In the genomic region with DNA sequence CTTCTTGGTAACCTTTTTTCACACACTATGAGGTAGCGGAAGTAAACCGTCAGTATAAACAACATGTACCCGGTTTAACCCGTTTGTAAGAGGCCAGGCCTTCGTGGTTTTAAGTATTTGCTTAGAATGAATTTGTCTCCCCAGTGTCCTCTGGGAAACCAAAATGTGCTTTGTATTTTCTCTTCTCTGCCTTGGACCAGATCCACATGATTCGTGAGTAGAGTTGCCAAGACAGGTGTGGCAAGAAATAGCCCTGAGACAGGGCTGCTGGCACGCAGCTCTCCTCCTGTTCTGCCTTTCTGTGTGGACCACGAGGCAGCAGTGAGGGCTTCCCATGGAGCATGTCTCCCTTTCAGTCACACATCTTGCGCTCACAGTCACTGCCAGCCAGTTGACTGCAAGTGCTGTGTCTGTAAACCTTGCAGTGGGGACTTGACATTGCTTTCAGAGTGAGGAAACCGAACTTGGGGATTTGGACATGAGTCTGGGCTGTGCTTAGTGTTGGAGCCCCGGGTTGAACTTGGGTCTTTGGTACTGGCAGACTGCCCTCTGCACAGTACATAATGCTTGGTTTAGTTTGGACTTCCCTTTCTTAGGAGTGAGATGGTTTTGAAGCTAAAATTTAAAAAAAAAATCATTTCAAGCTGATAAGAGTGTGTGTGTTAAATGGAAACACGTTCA, we compare ENCODE assay signal across 14 cellular contexts. TPM values are rescaled to one million over a fixed set of nuclear protein-coding genes. Genes with fewer than 3 reads are reported as not detected.
DNase-seq lines count a peak whose midpoint lies in the region; ATAC-seq and TF ChIP-seq lines count a peak whose summit lies in the region.
"Had no signal": no experiment of that assay in that cellular context is flagged by ENCODE, and none has a peak within 500 bp of the region (broad histone marks: within the 10 kb centered on the region; RNA-seq: fewer than 3 reads in every experiment).

No MANE protein-coding gene starts in this region.

- H3K4me2 ChIP-seq in mammary epithelial cell (ENCODE audit: insufficient read depth, low read depth, low read length): peak overlapping the region; percentile 25
- H3K4me2 ChIP-seq: BLaER1 treated with 17β-estradiol and CSF1 and Interleukin-3, amounts not matched to agents 10 nM and 100 nM had no signal

- no peak overlapping the region for H3K9ac ChIP-seq in mammary epithelial cell (ENCODE audit: insufficient read depth, low read length)
- H3K9ac ChIP-seq: BLaER1 treated with 17β-estradiol and CSF1 and Interleukin-3, amounts not matched to agents 10 nM and 100 nM had no signal

- in situ Hi-C loops in mammary epithelial cell (cut with MboI; ENCODE audit: low sequenced_read_pairs in 2 of 2): no loop called here

- H3K27me3 ChIP-seq in mammary epithelial cell (ENCODE audit: insufficient read depth, low read length): no peaks in the 10 kb centered on the region
- H3K27me3 ChIP-seq in prostate gland (replicated peaks; ENCODE audit: insufficient read depth): no peaks in the 10 kb centered on the region
- H3K27me3 ChIP-seq: BLaER1 treated with 17β-estradiol and CSF1 and Interleukin-3, amounts not matched to agents 10 nM and 100 nM; heart left ventricle had no signal

- H3K79me2 ChIP-seq in mammary epithelial cell (ENCODE audit: insufficient read depth, low read length): peaks cover 15% of the 10 kb centered on the region

- H3K4me1 Mint-ChIP-seq in activated naive CD8-positive, alpha-beta T cell treated with anti-CD3 and anti-CD28 coated beads, Interleukin-2, amount 50 U/mL, for 24 hours: peaks cover 15% of the 10 kb centered on the region

- 33% methylated on average over 12 of the region's 12 CpGs for WGBS in mammary epithelial cell (ENCODE audit: low coverage, missing lambda C conversion rate)
- 44% methylated on average over 12 of the region's 12 CpGs for WGBS in prostate gland

- no peaks in the 10 kb centered on the region for H4K20me1 ChIP-seq in mammary epithelial cell (ENCODE audit: insufficient read depth, low read length)

- H3K4me3 Mint-ChIP-seq in activated naive CD8-positive, alpha-beta T cell treated with anti-CD3 and anti-CD28 coated beads, Interleukin-2, amount 50 U/mL, for 24 hours: no peak overlapping the region

- H3K27ac Mint-ChIP-seq in activated naive CD8-positive, alpha-beta T cell treated with anti-CD3 and anti-CD28 coated beads, Interleukin-2, amount 50 U/mL, for 24 hours: no peak overlapping the region

- no peaks in the 10 kb centered on the region for H3K9me3 Mint-ChIP-seq in activated naive CD8-positive, alpha-beta T cell treated with anti-CD3 and anti-CD28 coated beads, Interleukin-2, amount 50 U/mL, for 24 hours

- intact Hi-C loops in mammary epithelial cell (cut with micrococcal nuclease) (no loop called here), prostate gland (cut with DNase I) (no loop called here)

- peak overlapping the region; percentile 68 for H2AFZ ChIP-seq in mammary epithelial cell (ENCODE audit: low read depth, low read length)

- ATAC-seq in GM21515 (IDR thresholded peaks at IDR 0.05; ENCODE audit: unreplicated experiment): no peak
- no peak for ATAC-seq in activated naive CD8-positive, alpha-beta T cell treated with anti-CD3 and anti-CD28 coated beads, Interleukin-2, amount 50 U/mL, for 24 hours

- dilution Hi-C loops in mammary epithelial cell (cut with HindIII; ENCODE audit: low sequenced_read_pairs): no loop called here

- H3K4me1 ChIP-seq in mammary epithelial cell (ENCODE audit: insufficient read depth, low read length): peaks cover 9% of the 10 kb centered on the region
- peaks cover 5% of the 10 kb centered on the region for H3K4me1 ChIP-seq in prostate gland (replicated peaks)

- no TSS peak for BruUV-seq in mammary epithelial cell (replicated peaks; lab: Mats Ljungman, UMichigan)

- CTCF ChIA-PET in mammary epithelial cell (lab: Charles Lee; ENCODE audit: low non-redundant PET): no interaction called here

- H3K9me3 ChIP-seq in mammary epithelial cell (replicated peaks; ENCODE audit: insufficient read depth, low read length): no peaks in the 10 kb centered on the region
- no peaks in the 10 kb centered on the region for H3K9me3 ChIP-seq in prostate gland
- H3K9me3 ChIP-seq: heart left ventricle had no signal

- TF ChIP-seq POLR2A in prostate gland (IDR thresholded peaks at IDR 0.05): no peak

- H3K27ac ChIP-seq in mammary epithelial cell (ENCODE audit: insufficient read depth, low read depth, low read length): no peak overlapping the region
- peak overlapping the region; percentile 2 to 33 for H3K27ac ChIP-seq in prostate gland
- H3K27ac ChIP-seq: BLaER1 treated with 17β-estradiol and CSF1 and Interleukin-3, amounts not matched to agents 10 nM and 100 nM; heart left ventricle had no signal

- peak; percentile 92 for DNase-seq in LNCaP clone FGC (ENCODE audit: low read depth)
- peak; percentile 52 for DNase-seq in NCI-H2196 treated with DMSO at 0.1 percent for 48 hours (lab: John Stamatoyannopoulos, UW; ENCODE audit: unreplicated experiment)
- DNase-seq in mammary epithelial cell: peak; percentile 54
- DNase-seq in prostate gland (ENCODE audit: low spot score): peak; percentile 76
- DNase-seq in GM19240 (ENCODE audit: insufficient read length, low spot score): no peak
- no peak for DNase-seq in activated naive CD8-positive, alpha-beta T cell treated with anti-CD3 and anti-CD28 coated beads, Interleukin-2, amount 50 U/mL, for 24 hours
- DNase-seq: activated CD4-positive, CD25-positive, alpha-beta regulatory T cell; activated CD8-positive, alpha-beta memory T cell treated with anti-CD3 and anti-CD28 coated beads, Interleukin-2, amount 50 U/mL, for 4 hours; activated naive CD4-positive, alpha-beta T cell treated with anti-CD3 and anti-CD28 coated beads, Interleukin-2, amount 50 U/mL, for 16 hours; heart left ventricle; NCI-H1930; SW 1271 had no signal

- no peak overlapping the region for H3K4me3 ChIP-seq in LNCaP clone FGC (ENCODE audit: low read depth, low read length)
- no peak overlapping the region for H3K4me3 ChIP-seq in mammary epithelial cell (replicated peaks in 1 of 3; ENCODE audit: insufficient read depth in 1 of 3, low read depth in 2 of 3, low read length in 3 of 3)
- no peak overlapping the region for H3K4me3 ChIP-seq in prostate gland
- H3K4me3 ChIP-seq: BLaER1 treated with 17β-estradiol and CSF1 and Interleukin-3, amounts not matched to agents 10 nM and 100 nM; heart left ventricle had no signal

- H3K36me3 Mint-ChIP-seq in activated naive CD8-positive, alpha-beta T cell treated with anti-CD3 and anti-CD28 coated beads, Interleukin-2, amount 50 U/mL, for 24 hours (ENCODE audit: low read depth): peaks cover 76% of the 10 kb centered on the region

- H3K36me3 ChIP-seq in mammary epithelial cell (ENCODE audit: insufficient read depth, low read length) (no peaks in the 10 kb centered on the region), prostate gland (no peaks in the 10 kb centered on the region)

- H3K27me3 Mint-ChIP-seq in activated naive CD8-positive, alpha-beta T cell treated with anti-CD3 and anti-CD28 coated beads, Interleukin-2, amount 50 U/mL, for 24 hours: no peaks in the 10 kb centered on the region

- no peak for TF ChIP-seq CTCF in LNCaP clone FGC (IDR thresholded peaks at IDR 0.05; ENCODE audit: control insufficient read depth, extremely low read depth, insufficient read depth)
- no peak for TF ChIP-seq CTCF in mammary epithelial cell (conservative IDR thresholded peaks at IDR 0.05 in 1 of 2, IDR thresholded peaks at IDR 0.05 in 1 of 2; ENCODE audit: extremely low read depth in 1 of 2, insufficient read depth in 1 of 2, low read depth in 1 of 2, low read length in 2 of 2)
- TF ChIP-seq CTCF in prostate gland (IDR thresholded peaks at IDR 0.05): no peak

RNA-seq across cellular contexts. Expression of gene BCL2L11, which starts 19.1 kb away (rescaled TPM):
- total RNA-seq in mammary epithelial cell (1 to 10 TPM; 7.3 to 9.7 TPM), prostate gland (10 to 100 TPM; 28.3 to 55.3 TPM)
- 6.2 TPM for polyA plus RNA-seq in mammary epithelial cell
- 4.8 TPM for polyA minus RNA-seq in mammary epithelial cell

Comparison
In these comparisons a context has a peak if more than half of its experiments do, and no peak if none do; other contexts are left out.
1. DNase-seq: peak in LNCaP clone FGC (single experiment), NCI-H2196 treated with DMSO at 0.1 percent for 48 hours (single experiment), mammary epithelial cell (single experiment) and prostate gland (single experiment); none in GM19240 (single experiment) and activated naive CD8-positive, alpha-beta T cell treated with anti-CD3 and anti-CD28 coated beads, Interleukin-2, amount 50 U/mL, for 24 hours (single experiment).